12 cellular contexts compared by ENCODE assay signal in genomic region chr5:89097103-89097502, GRCh38.
DNase-seq lines count a peak whose midpoint lies in the region; ATAC-seq lines count a peak whose summit lies in the region.
"Had no signal": no experiment of that assay in that cellular context is flagged by ENCODE, and none has a peak within 500 bp of the region (broad histone marks: within the 10 kb centered on the region; RNA-seq: fewer than 3 reads in every experiment).

No MANE protein-coding gene starts in this region.

- ATAC-seq in GM18519 (IDR thresholded peaks at IDR 0.05; ENCODE audit: low FRiP score, unreplicated experiment) = peak; percentile 64
- ATAC-seq in GM21390 (IDR thresholded peaks at IDR 0.05; ENCODE audit: unreplicated experiment) = peak; percentile 86
- ATAC-seq in HG03045 (IDR thresholded peaks at IDR 0.05; ENCODE audit: unreplicated experiment) = peak; percentile 47
- ATAC-seq: left lung had no signal

- H3K27me3 Mint-ChIP-seq in activated naive CD4-positive, alpha-beta T cell treated with anti-CD3 and anti-CD28 coated beads for 36 hours (ENCODE audit: low read depth) = no peaks in the 10 kb centered on the region

- peaks cover 2% of the 10 kb centered on the region for H3K4me1 Mint-ChIP-seq in activated naive CD4-positive, alpha-beta T cell treated with anti-CD3 and anti-CD28 coated beads for 36 hours (ENCODE audit: low read depth)

- intact Hi-C loops in activated naive CD4-positive, alpha-beta T cell treated with anti-CD3 and anti-CD28 coated beads for 36 hours (cut with micrococcal nuclease) = no loop called here

- no peak overlapping the region for H3K27ac Mint-ChIP-seq in activated naive CD4-positive, alpha-beta T cell treated with anti-CD3 and anti-CD28 coated beads for 36 hours

- H3K36me3 Mint-ChIP-seq in activated naive CD4-positive, alpha-beta T cell treated with anti-CD3 and anti-CD28 coated beads for 36 hours (ENCODE audit: low read depth) = no peaks in the 10 kb centered on the region

- H3K9me3 Mint-ChIP-seq in activated naive CD4-positive, alpha-beta T cell treated with anti-CD3 and anti-CD28 coated beads for 36 hours = peaks cover 5% of the 10 kb centered on the region

- DNase-seq in NCI-H69 (lab: John Stamatoyannopoulos, UW) = peak; percentile 41
- DNase-seq in SKM-1 (lab: John Stamatoyannopoulos, UW; ENCODE audit: unreplicated experiment) = no peak
- DNase-seq in NCI-H2196 (lab: John Stamatoyannopoulos, UW; ENCODE audit: unreplicated experiment) = no peak
- no peak for DNase-seq in T-helper 9 cell
- no peak for DNase-seq in activated naive CD4-positive, alpha-beta T cell treated with anti-CD3 and anti-CD28 coated beads for 36 hours
- DNase-seq: effector CD4-positive, alpha-beta T cell; left lung; NCI-H187 treated with DMSO at 0.1 percent for 48 hours; spleen had no signal

- CTCF ChIA-PET in activated naive CD4-positive, alpha-beta T cell treated with anti-CD3 and anti-CD28 coated beads for 36 hours (lab: Charles Lee) = no interaction called here

- H3K4me3 Mint-ChIP-seq in activated naive CD4-positive, alpha-beta T cell treated with anti-CD3 and anti-CD28 coated beads for 36 hours = no peak overlapping the region
